20 cellular contexts compared by ENCODE assay signal in the genomic region with DNA sequence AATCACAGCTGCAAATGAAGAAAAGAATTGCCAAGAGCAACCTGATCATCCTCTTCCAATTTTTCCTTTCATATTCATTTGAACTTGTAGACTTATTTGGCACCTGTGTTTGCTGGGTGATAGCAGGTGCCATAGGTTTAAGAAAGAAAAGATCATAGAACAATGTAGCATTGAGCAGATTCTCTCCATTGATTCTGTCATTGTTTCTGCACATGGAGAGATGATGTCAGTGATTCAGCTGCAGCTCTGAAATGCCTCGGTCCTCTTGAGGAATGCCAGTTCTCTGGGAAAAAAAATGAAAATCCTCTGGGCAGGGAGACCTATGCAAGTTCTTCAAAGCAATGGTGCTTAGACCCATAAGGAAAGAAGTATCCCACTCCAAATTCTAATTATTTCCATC.
"Had no signal": no experiment of that assay in that cellular context is flagged by ENCODE, and none has a peak within 500 bp of the region (broad histone marks: within the 10 kb centered on the region; RNA-seq: fewer than 3 reads in every experiment).

No MANE protein-coding gene starts in this region.

- H3K27ac Mint-ChIP-seq: activated naive CD8-positive, alpha-beta T cell treated with anti-CD3 and anti-CD28 coated beads, Interleukin-2, amount 10 ng/mL, durations not matched to agents 7 days and 5 days; naive thymus-derived CD4-positive, alpha-beta T cell; neural progenitor cell; progenitor cell of endocrine pancreas; stimulated activated naive CD8-positive, alpha-beta T cell treated with anti-CD3 and anti-CD28 coated beads, Interleukin-15, Interleukin-2, amounts not matched to agents 100 ng/mL and 50 ng/mL, for 24 hours; T-helper 1 cell treated with Interleukin-12 subunit alpha and Interleukin-12 subunit beta and Interleukin-4 antibody, amounts not matched to agents 30 μg/mL and 1 μg/mL, for 36 hours had no signal

- H3K36me3 Mint-ChIP-seq: activated naive CD8-positive, alpha-beta T cell treated with anti-CD3 and anti-CD28 coated beads, Interleukin-2, amount 10 ng/mL, durations not matched to agents 7 days and 5 days; naive thymus-derived CD4-positive, alpha-beta T cell; neural progenitor cell had no signal

- H3K9me3 ChIP-seq: transverse colon, uterus had no signal

- H3K27ac ChIP-seq: neural progenitor cell, right atrium auricular region, suprapubic skin, transverse colon, uterus had no signal

- H3K4me1 Mint-ChIP-seq: activated naive CD8-positive, alpha-beta T cell treated with anti-CD3 and anti-CD28 coated beads, Interleukin-2, amount 10 ng/mL, durations not matched to agents 7 days and 5 days; naive thymus-derived CD4-positive, alpha-beta T cell had no signal

- H3K36me3 ChIP-seq: neural progenitor cell, right atrium auricular region, suprapubic skin, transverse colon, uterus had no signal

- H3K27me3 ChIP-seq: neural progenitor cell, right atrium auricular region, suprapubic skin, transverse colon, uterus had no signal

- H3K27me3 Mint-ChIP-seq: activated naive CD8-positive, alpha-beta T cell treated with anti-CD3 and anti-CD28 coated beads, Interleukin-2, amount 10 ng/mL, durations not matched to agents 7 days and 5 days; naive thymus-derived CD4-positive, alpha-beta T cell; stimulated activated naive CD8-positive, alpha-beta T cell treated with anti-CD3 and anti-CD28 coated beads, Interleukin-15, Interleukin-2, amounts not matched to agents 100 ng/mL and 50 ng/mL, for 24 hours had no signal

- H3K4me3 ChIP-seq: neural progenitor cell, right atrium auricular region, suprapubic skin, transverse colon, uterus had no signal

- H3K4me1 ChIP-seq: neural progenitor cell, right atrium auricular region, suprapubic skin, transverse colon, uterus had no signal

- DNase-seq: activated CD4-positive, alpha-beta T cell treated with anti-CD3 and anti-CD28 coated beads for 4 hours; activated CD4-positive, alpha-beta T cell treated with anti-CD3 and anti-CD28 coated beads, Interleukin-2, amount 50 U/mL, for 48 hours; activated CD4-positive, CD25-positive, alpha-beta regulatory T cell; activated naive CD4-positive, alpha-beta T cell treated with Interleukin-2 at 50 U/mL for 16 hours; activated naive CD8-positive, alpha-beta T cell treated with anti-CD3 and anti-CD28 coated beads, Interleukin-2, amount 10 ng/mL, durations not matched to agents 7 days and 5 days; activated T-cell treated with anti-CD3 and anti-CD28 coated beads, Interleukin-2, amount 50 U/mL, for 48 hours; effector CD4-positive, alpha-beta T cell; left colon; mesenchymal stem cell; naive thymus-derived CD4-positive, alpha-beta T cell; stimulated activated CD4-positive, alpha-beta T cell treated with anti-CD3 and anti-CD28 coated beads, Interleukin-12 subunit alpha, Interleukin-12 subunit beta, amount 100 ng/mL, for 4 hours; stimulated activated CD4-positive, alpha-beta T cell treated with anti-CD3 and anti-CD28 coated beads, Interleukin-4, amount 100 ng/mL, for 4 hours; transverse colon; uterus had no signal

- H2AFZ ChIP-seq: neural progenitor cell had no signal

- H3K4me2 ChIP-seq: neural progenitor cell had no signal

- H3K4me3 Mint-ChIP-seq: activated naive CD8-positive, alpha-beta T cell treated with anti-CD3 and anti-CD28 coated beads, Interleukin-2, amount 10 ng/mL, durations not matched to agents 7 days and 5 days; naive thymus-derived CD4-positive, alpha-beta T cell; neural progenitor cell; stimulated activated naive CD8-positive, alpha-beta T cell treated with anti-CD3 and anti-CD28 coated beads, Interleukin-15, Interleukin-2, amounts not matched to agents 100 ng/mL and 50 ng/mL, for 24 hours; T-helper 1 cell treated with Interleukin-12 subunit alpha and Interleukin-12 subunit beta and Interleukin-4 antibody, amounts not matched to agents 30 μg/mL and 1 μg/mL, for 36 hours had no signal

- H3K9me3 Mint-ChIP-seq: neural progenitor cell; T-helper 1 cell treated with Interleukin-12 subunit alpha and Interleukin-12 subunit beta and Interleukin-4 antibody, amounts not matched to agents 30 μg/mL and 1 μg/mL, for 36 hours had no signal
